In the genomic region with DNA sequence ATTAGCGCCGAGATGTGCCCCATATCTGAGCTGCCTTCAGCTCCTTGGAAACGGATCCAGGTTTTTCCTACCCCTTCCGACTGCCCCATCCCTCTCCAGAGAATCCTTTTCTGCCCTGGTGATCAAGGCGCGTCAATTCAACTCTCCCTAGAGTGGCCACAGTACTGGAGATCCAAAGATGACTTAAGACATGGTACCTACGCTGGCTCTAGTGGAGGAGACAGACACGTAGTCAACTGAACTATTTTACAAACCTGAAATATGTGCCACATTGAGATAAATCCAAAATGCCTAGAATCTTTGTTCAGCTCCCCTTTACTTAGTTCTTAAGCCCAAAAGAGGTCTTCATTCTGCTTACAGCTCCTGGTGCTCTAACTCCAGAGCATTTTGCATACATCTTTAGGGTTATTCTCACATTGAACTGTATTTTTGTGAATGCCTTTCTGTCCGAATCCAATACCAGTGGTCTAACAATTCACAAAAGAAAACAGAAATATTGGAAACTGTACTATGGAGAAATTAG, we compare ENCODE assay signal across 8 cellular contexts. TPM values are rescaled to one million over a fixed set of nuclear protein-coding genes. Genes with fewer than 3 reads are reported as not detected.
A peak's percentile ranks its signal among the peaks of the same experiment; 100 is the strongest.
DNase-seq lines count a peak whose midpoint lies in the region; ATAC-seq, FAIRE-seq and TF ChIP-seq lines count a peak whose summit lies in the region.

No MANE protein-coding gene starts in this region.

- H3K27ac ChIP-seq in angular gyrus (ENCODE audit: low read depth, low read length) (peak overlapping the region; percentile 97), kidney (ENCODE audit: low read depth in 2 of 2, low read length in 2 of 2) (peak overlapping the region; percentile 99), thoracic aorta (peak overlapping the region; percentile 97 to 98)

- H3K4me3 ChIP-seq in kidney (ENCODE audit: low read length in 2 of 2) (peak overlapping the region; percentile 84 to 98), thoracic aorta (peak overlapping the region; percentile 87)

- H3K9ac ChIP-seq in kidney (ENCODE audit: low read length in 2 of 2): peak overlapping the region; percentile 30 to 85

- FAIRE-seq in kidney (lab: Jason Lieb, UNC): no peak

- H3K9me3 ChIP-seq in kidney (ENCODE audit: control insufficient read depth in 1 of 2, low read length in 2 of 2) (no peaks in the 10 kb centered on the region), thoracic aorta (no peaks in the 10 kb centered on the region)

- ATAC-seq in HG03139 (IDR thresholded peaks at IDR 0.05; ENCODE audit: unreplicated experiment): peak; percentile 22
- peak; percentile 21 for ATAC-seq in thoracic aorta (ENCODE audit: insufficient number of reproducible peaks, low FRiP score, low read depth)

- intact Hi-C loops in kidney (cut with DNase I): no loop called here

- H3K4me1 ChIP-seq in kidney (ENCODE audit: control insufficient read depth in 1 of 2, insufficient read depth in 1 of 2, low read depth in 1 of 2, low read length in 2 of 2) (peaks cover 5 to 7% of the 10 kb centered on the region in 2 donors), thoracic aorta (ENCODE audit: control insufficient read depth in 1 of 2, low read depth in 2 of 2) (peaks cover 23 to 27% of the 10 kb centered on the region in 2 donors)

- peak; percentile 34 for DNase-seq in NCI-H2196 treated with DMSO at 0.1 percent for 48 hours (lab: John Stamatoyannopoulos, UW; ENCODE audit: unreplicated experiment)
- DNase-seq in NCI-H2196 (lab: John Stamatoyannopoulos, UW; ENCODE audit: unreplicated experiment): no peak
- DNase-seq in kidney: no peak
- no peak for DNase-seq in thoracic aorta (ENCODE audit: low spot score)
- no peak for DNase-seq in HCEC 1CT
- DNase-seq in SW480 (ENCODE audit: low spot score): no peak

- H3K36me3 ChIP-seq in kidney (ENCODE audit: control insufficient read depth in 1 of 2, insufficient read depth in 2 of 2, low read length in 2 of 2) (no peaks in the 10 kb centered on the region), thoracic aorta (no peaks in the 10 kb centered on the region)

- TF ChIP-seq CTCF in kidney (IDR thresholded peaks at IDR 0.05; ENCODE audit: borderline replicate concordance, extremely low read depth, insufficient read depth) (no peak), thoracic aorta (IDR thresholded peaks at IDR 0.05) (no peak)

- no peaks in the 10 kb centered on the region for H3K27me3 ChIP-seq in thoracic aorta (replicated peaks; ENCODE audit: insufficient read depth)

RNA-seq across cellular contexts. Expression of a gene that starts 0.4 kb away (rescaled TPM):
- 35.7 TPM for total RNA-seq in kidney
- 20.1 TPM for polyA plus RNA-seq in kidney (ENCODE audit: insufficient read depth, low read depth, low replicate concordance)
- total RNA-seq in thoracic aorta: 10 to 100 TPM; 28.6 to 29.5 TPM
